In the genomic region with DNA sequence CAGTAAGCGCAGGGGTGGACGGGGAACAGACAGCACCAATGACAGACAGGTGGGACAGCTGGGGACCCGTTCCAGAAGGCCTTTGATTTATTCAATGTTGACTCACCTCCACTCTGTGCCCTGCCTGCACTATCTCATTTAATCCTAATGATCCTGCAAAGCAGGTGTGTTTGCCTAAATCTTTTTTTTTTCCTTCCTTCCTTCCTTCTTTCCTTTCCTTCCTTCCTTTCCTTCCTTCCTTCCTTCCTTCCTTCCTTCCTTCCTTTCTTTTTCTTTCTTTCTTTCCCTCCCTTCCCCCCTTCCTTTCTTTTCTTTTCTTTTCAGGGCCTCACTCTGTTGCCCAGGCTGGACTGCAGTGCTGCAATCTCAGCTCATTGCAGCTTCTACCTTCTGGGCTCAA, we compare ENCODE assay signal across 27 cellular contexts. TPM values are rescaled to one million over a fixed set of nuclear protein-coding genes. Genes with fewer than 3 reads are reported as not detected.
DNase-seq lines count a peak whose midpoint lies in the region; ATAC-seq, FAIRE-seq and TF ChIP-seq lines count a peak whose summit lies in the region.
"Had no signal": no experiment of that assay in that cellular context is flagged by ENCODE, and none has a peak within 500 bp of the region (broad histone marks: within the 10 kb centered on the region; RNA-seq: fewer than 3 reads in every experiment).

No MANE protein-coding gene starts in this region.

- peak overlapping the region; percentile 64 for H3K27ac Mint-ChIP-seq in activated CD4-positive, alpha-beta T cell treated with anti-CD3 and anti-CD28 coated beads, Interleukin-2, amount 10 ng/mL, durations not matched to agents 7 days and 5 days
- H3K27ac Mint-ChIP-seq in dendritic cell treated with granulocyte-macrophage colony-stimulating factor and Interleukin-4, amounts not matched to agents 40 ng/mL and 50 ng/mL, for 4 days = peak overlapping the region; percentile 19
- peak overlapping the region; percentile 67 for H3K27ac Mint-ChIP-seq in progenitor cell of endocrine pancreas
- H3K27ac Mint-ChIP-seq: B cell had no signal

- FAIRE-seq in small intestine (lab: Jason Lieb, UNC) = no peak
- FAIRE-seq: A549, GM12878, GM12892, GM18507 had no signal

- peaks cover 3 to 54% (median 9%) of the 10 kb centered on the region in 3 donors for H3K4me1 ChIP-seq in esophagus squamous epithelium
- H3K4me1 ChIP-seq in small intestine (ENCODE audit: control insufficient read depth in 2 of 2, insufficient read depth in 1 of 2, low read depth in 1 of 2, low read length in 1 of 2) = no peaks in the 10 kb centered on the region

- H3K9me3 Mint-ChIP-seq in activated CD4-positive, alpha-beta T cell treated with anti-CD3 and anti-CD28 coated beads, Interleukin-2, amount 10 ng/mL, durations not matched to agents 7 days and 5 days = no peaks in the 10 kb centered on the region
- H3K9me3 Mint-ChIP-seq in dendritic cell treated with granulocyte-macrophage colony-stimulating factor and Interleukin-4, amounts not matched to agents 40 ng/mL and 50 ng/mL, for 4 days = no peaks in the 10 kb centered on the region
- H3K9me3 Mint-ChIP-seq in progenitor cell of endocrine pancreas (ENCODE audit: low read depth) = no peaks in the 10 kb centered on the region
- H3K9me3 Mint-ChIP-seq: CD4-positive, alpha-beta memory T cell; CD4-positive, CD25-positive, alpha-beta regulatory T cell; CD8-positive, alpha-beta memory T cell had no signal

- peaks cover 10 to 80% (median 40%) of the 10 kb centered on the region in 3 donors for H3K36me3 ChIP-seq in esophagus squamous epithelium
- H3K36me3 ChIP-seq in small intestine (ENCODE audit: control insufficient read depth in 2 of 2, insufficient read depth in 2 of 2, low read length in 2 of 2) = peaks cover 3 to 14% of the 10 kb centered on the region in 2 donors

- peaks cover 3% of the 10 kb centered on the region for H3K36me3 Mint-ChIP-seq in activated CD4-positive, alpha-beta T cell treated with anti-CD3 and anti-CD28 coated beads, Interleukin-2, amount 10 ng/mL, durations not matched to agents 7 days and 5 days (ENCODE audit: low read depth)
- peaks cover 88% of the 10 kb centered on the region for H3K36me3 Mint-ChIP-seq in dendritic cell treated with granulocyte-macrophage colony-stimulating factor and Interleukin-4, amounts not matched to agents 40 ng/mL and 50 ng/mL, for 4 days (ENCODE audit: low read depth)
- H3K36me3 Mint-ChIP-seq in progenitor cell of endocrine pancreas (ENCODE audit: insufficient read depth) = peaks cover 9% of the 10 kb centered on the region

- intact Hi-C loops in dendritic cell treated with granulocyte-macrophage colony-stimulating factor and Interleukin-4, amounts not matched to agents 40 ng/mL and 50 ng/mL, for 4 days (cut with micrococcal nuclease) = loop anchor here (5.0 to 10.0 kb wide), 2 partner anchors 135 to 287 kb away; a partner anchor contains a TSS
- intact Hi-C loops in esophagus squamous epithelium (cut with DNase I) = loop anchor here (5.0 kb wide), 1 partner anchor 53 kb away; no protein-coding TSS in a partner anchor

- no peak for ATAC-seq in HG03025 (IDR thresholded peaks at IDR 0.05; ENCODE audit: low FRiP score, unreplicated experiment)
- ATAC-seq: A549, GM12878 had no signal

- no peaks in the 10 kb centered on the region for H3K27me3 Mint-ChIP-seq in activated CD4-positive, alpha-beta T cell treated with anti-CD3 and anti-CD28 coated beads, Interleukin-2, amount 10 ng/mL, durations not matched to agents 7 days and 5 days
- no peaks in the 10 kb centered on the region for H3K27me3 Mint-ChIP-seq in dendritic cell treated with granulocyte-macrophage colony-stimulating factor and Interleukin-4, amounts not matched to agents 40 ng/mL and 50 ng/mL, for 4 days
- H3K27me3 Mint-ChIP-seq in progenitor cell of endocrine pancreas = no peaks in the 10 kb centered on the region
- H3K27me3 Mint-ChIP-seq: B cell; CD4-positive, alpha-beta memory T cell; CD4-positive, CD25-positive, alpha-beta regulatory T cell; CD8-positive, alpha-beta memory T cell had no signal

- H3K4me3 ChIP-seq in esophagus squamous epithelium (no peak overlapping the region), small intestine (ENCODE audit: low read depth in 1 of 2, low read length in 2 of 2) (no peak overlapping the region)
- H3K4me3 ChIP-seq: A549; BLaER1 treated with 17β-estradiol and CSF1 and Interleukin-3, amounts not matched to agents 10 nM and 100 nM; GM12878 had no signal

- WGBS in esophagus squamous epithelium, 2 donors = 62 to 63% methylated on average over 3 of the region's 3 CpGs
- WGBS in small intestine, 3 donors = 57 to 80% (median 68%) methylated on average over 3 of the region's 3 CpGs

- no peaks in the 10 kb centered on the region for H3K9me3 ChIP-seq in esophagus squamous epithelium
- H3K9me3 ChIP-seq in small intestine (ENCODE audit: control insufficient read depth, low read depth) = no peaks in the 10 kb centered on the region
- H3K9me3 ChIP-seq: A549; BLaER1 treated with 17β-estradiol and CSF1 and Interleukin-3, amounts not matched to agents 10 nM and 100 nM had no signal

- no peak overlapping the region for H3K4me3 Mint-ChIP-seq in activated CD4-positive, alpha-beta T cell treated with anti-CD3 and anti-CD28 coated beads, Interleukin-2, amount 10 ng/mL, durations not matched to agents 7 days and 5 days
- H3K4me3 Mint-ChIP-seq in dendritic cell treated with granulocyte-macrophage colony-stimulating factor and Interleukin-4, amounts not matched to agents 40 ng/mL and 50 ng/mL, for 4 days = no peak overlapping the region
- no peak overlapping the region for H3K4me3 Mint-ChIP-seq in progenitor cell of endocrine pancreas (ENCODE audit: low read depth)
- H3K4me3 Mint-ChIP-seq: B cell; CD4-positive, alpha-beta memory T cell; CD8-positive, alpha-beta memory T cell had no signal

- POLR2A ChIA-PET in activated CD4-positive, alpha-beta T cell treated with anti-CD3 and anti-CD28 coated beads, Interleukin-2, amount 10 ng/mL, durations not matched to agents 7 days and 5 days (lab: Charles Lee) = no interaction called here
- POLR2A ChIA-PET in RWPE1 (lab: Yijun Ruan, JAX; ENCODE audit: low non-redundant PET) = no interaction called here

- DNase-seq in activated CD4-positive, alpha-beta T cell treated with anti-CD3 and anti-CD28 coated beads, Interleukin-2, amount 10 ng/mL, durations not matched to agents 7 days and 5 days = no peak
- no peak for DNase-seq in activated CD4-positive, alpha-beta T cell treated with anti-CD3 and anti-CD28 coated beads, Interleukin-2, amount 50 U/mL, for 1 hour
- DNase-seq in RWPE1 (ENCODE audit: low spot score) (no peak), progenitor cell of endocrine pancreas (ENCODE audit: low spot score, unreplicated experiment) (no peak), esophagus squamous epithelium (lab: John Stamatoyannopoulos, UW) (no peak), small intestine (no peak)
- DNase-seq: AML-193; CD4-positive, alpha-beta memory T cell; CD4-positive, CD25-positive, alpha-beta regulatory T cell; COR-L47; DMS 273 treated with DMSO at 0.1 percent for 48 hours; DMS153; DMS53; DMS79; DND-41; EL; GDM1 had no signal

- H3K27ac ChIP-seq in RWPE1 = peak overlapping the region; percentile 66
- no peak overlapping the region for H3K27ac ChIP-seq in esophagus squamous epithelium
- H3K27ac ChIP-seq in small intestine (ENCODE audit: low read depth in 1 of 2, low read length in 1 of 2) = no peak overlapping the region
- H3K27ac ChIP-seq: 22Rv1; A549; BLaER1 treated with 17β-estradiol and CSF1 and Interleukin-3, amounts not matched to agents 10 nM and 100 nM had no signal

- H3K27me3 ChIP-seq in esophagus squamous epithelium (no peaks in the 10 kb centered on the region), small intestine (ENCODE audit: control insufficient read depth in 2 of 2, insufficient read depth in 2 of 2, low read length in 2 of 2) (no peaks in the 10 kb centered on the region)
- H3K27me3 ChIP-seq: BLaER1 treated with 17β-estradiol and CSF1 and Interleukin-3, amounts not matched to agents 10 nM and 100 nM had no signal

- TF ChIP-seq POLR2A in esophagus squamous epithelium (IDR thresholded peaks at IDR 0.05) = no peak

- CTCF ChIA-PET in activated CD4-positive, alpha-beta T cell treated with anti-CD3 and anti-CD28 coated beads, Interleukin-2, amount 10 ng/mL, durations not matched to agents 7 days and 5 days (lab: Charles Lee) = interaction anchor here (0.7 to 3.2 kb wide), 3 partner anchors 16 to 46 kb away, joined by 3 to 11 read pairs (median 4); a partner anchor contains a TSS
- CTCF ChIA-PET in RWPE1 (lab: Yijun Ruan, JAX) = interaction anchor here (1.0 kb wide), 1 partner anchor 55 kb away, joined by 4 read pairs; no protein-coding TSS in a partner anchor

- H3K4me1 Mint-ChIP-seq in activated CD4-positive, alpha-beta T cell treated with anti-CD3 and anti-CD28 coated beads, Interleukin-2, amount 10 ng/mL, durations not matched to agents 7 days and 5 days = peaks cover 5% of the 10 kb centered on the region
- H3K4me1 Mint-ChIP-seq in dendritic cell treated with granulocyte-macrophage colony-stimulating factor and Interleukin-4, amounts not matched to agents 40 ng/mL and 50 ng/mL, for 4 days (ENCODE audit: low read depth) = peaks cover 5% of the 10 kb centered on the region
- H3K4me1 Mint-ChIP-seq in progenitor cell of endocrine pancreas (ENCODE audit: low read depth) = no peaks in the 10 kb centered on the region

- TF ChIP-seq CTCF in RWPE1 (conservative IDR thresholded peaks at IDR 0.05; ENCODE audit: low read depth) (no peak), progenitor cell of endocrine pancreas (IDR thresholded peaks at IDR 0.05; ENCODE audit: unreplicated experiment) (no peak), esophagus squamous epithelium (IDR thresholded peaks at IDR 0.05) (no peak)

RNA-seq across cellular contexts. Expression of a gene that starts 17.1 kb away (rescaled TPM):
- total RNA-seq in activated CD4-positive, alpha-beta T cell treated with anti-CD3 and anti-CD28 coated beads, Interleukin-2, amount 10 ng/mL, durations not matched to agents 7 days and 5 days = 1 to 10 TPM; 7.2 to 8.2 TPM
- 6.0 and 7.0 TPM in 2 replicates for total RNA-seq in progenitor cell of endocrine pancreas
- total RNA-seq in esophagus squamous epithelium = 10 to 100 TPM; 15.6 to 27.6 (median 26.1) TPM
- polyA plus RNA-seq in small intestine = 10 to 100 TPM; 35.1 to 57.0 (median 45.3) TPM

RNA-seq across cellular contexts. Expression of a gene that starts 45.9 kb away (rescaled TPM):
- total RNA-seq in activated CD4-positive, alpha-beta T cell treated with anti-CD3 and anti-CD28 coated beads, Interleukin-2, amount 10 ng/mL, durations not matched to agents 7 days and 5 days = 1 to 10 TPM; 8.3 to 8.7 TPM
- 8.4 and 8.5 TPM in 2 replicates for total RNA-seq in progenitor cell of endocrine pancreas
- total RNA-seq in esophagus squamous epithelium = 10 to 100 TPM; 39.3 to 52.9 (median 49.0) TPM
- 10 to 100 TPM; 12.2 to 42.0 (median 24.0) TPM for polyA plus RNA-seq in small intestine
